In genomic region chr17:63445571-63446217, GRCh38 we compare ENCODE assay signal across 8 cellular contexts. TPM values are rescaled to one million over a fixed set of nuclear protein-coding genes. Genes with fewer than 3 reads are reported as not detected.
DNase-seq lines count a peak whose midpoint lies in the region; ATAC-seq and TF ChIP-seq lines count a peak whose summit lies in the region.

No MANE protein-coding gene starts in this region.

- H3K36me3 ChIP-seq in A673 (ENCODE audit: insufficient read depth, low read length, poor library complexity, severe bottlenecking) (no peaks in the 10 kb centered on the region), ovary (no peaks in the 10 kb centered on the region)

- CTCF ChIA-PET in A673 (lab: Charles Lee): no interaction called here

- H3K27me3 ChIP-seq in A673 (replicated peaks; ENCODE audit: insufficient read depth, low read depth, low read length, poor library complexity) (no peaks in the 10 kb centered on the region), ovary (no peaks in the 10 kb centered on the region)

- peak overlapping the region; percentile 68 for H3K27ac ChIP-seq in A673 (ENCODE audit: low read depth, low read length, poor library complexity, severe bottlenecking)
- peak overlapping the region; percentile 48 to 77 for H3K27ac ChIP-seq in ovary

- TF ChIP-seq POLR2A in ovary (IDR thresholded peaks at IDR 0.05): no peak

- no TSS peak for BruUV-seq in A673 (replicated peaks; lab: Mats Ljungman, UMichigan)

- H3K4me1 ChIP-seq in A673 (ENCODE audit: insufficient read depth, low read length, poor library complexity, severe bottlenecking) (peaks cover 17% of the 10 kb centered on the region), ovary (ENCODE audit: insufficient read depth) (peaks cover 7% of the 10 kb centered on the region)

- DNase-seq in A673 (ENCODE audit: low spot score) (no peak), NCI-H748 treated with DMSO at 0.1 percent for 48 hours (lab: John Stamatoyannopoulos, UW) (peak; percentile 56), activated T-helper 1 cell treated with Interleukin-2 at 50 U/mL for 16 hours (ENCODE audit: low read depth) (peak; percentile 42), fibroblast of the aortic adventitia (ENCODE audit: low read depth) (peak; percentile 32), ovary (no peak), NCI-H1436 (lab: John Stamatoyannopoulos, UW) (no peak)

- no peak for TF ChIP-seq EP300 in ovary (IDR thresholded peaks at IDR 0.05)

- TF ChIP-seq CTCF in A673 (conservative IDR thresholded peaks at IDR 0.05; ENCODE audit: low read depth, low read length): peak; percentile 20; the same call in 1 of the 2 replicates
- peak; percentile 43 for TF ChIP-seq CTCF in fibroblast of the aortic adventitia (IDR thresholded peaks at IDR 0.05; ENCODE audit: insufficient read depth, low read length)
- peak; percentile 24 to 60 (median 43) for TF ChIP-seq CTCF in ovary (IDR thresholded peaks at IDR 0.05)

- H3K9me3 ChIP-seq in A673 (ENCODE audit: low read depth, low read length, poor library complexity, severe bottlenecking) (no peaks in the 10 kb centered on the region), ovary (no peaks in the 10 kb centered on the region)

- POLR2A ChIA-PET in A673 (lab: Charles Lee; ENCODE audit: low non-redundant PET): no interaction called here

- 4 to 7% (median 7%) methylated on average over 27 to 53 of the region's 53 CpGs for WGBS in ovary, 3 donors

- H3K4me3 ChIP-seq in A673 (ENCODE audit: low read depth, low read length, poor library complexity, severe bottlenecking) (peak overlapping the region; percentile 49), fibroblast of the aortic adventitia (ENCODE audit: low read depth, low read length) (peak overlapping the region; percentile 64), ovary (peak overlapping the region; percentile 65)

- intact Hi-C loops in A673 (cut with micrococcal nuclease; ENCODE audit: unreplicated experiment): no loop called here
- intact Hi-C loops in ovary (cut with DNase I): no loop called here

- peak; percentile 40 for ATAC-seq in GM18519 (IDR thresholded peaks at IDR 0.05; ENCODE audit: low FRiP score, unreplicated experiment)
- peak; percentile 52 for ATAC-seq in HG02981 (IDR thresholded peaks at IDR 0.05; ENCODE audit: unreplicated experiment)

RNA-seq across cellular contexts. Expression of gene CYB561, which starts 0.4 kb away (rescaled TPM):
- total RNA-seq in A673 (2021) (28.8 and 29.1 TPM in 2 replicates), fibroblast of the aortic adventitia (ENCODE audit: low replicate concordance) (16.4 and 29.5 TPM in 2 replicates), ovary (10 to 100 TPM in 6 of 7 donors, 1 to 10 TPM in 1; 9.3 to 43.8 (median 18.8) TPM)
- 10 to 100 TPM in 1 of 2 donors, 1 to 10 TPM in 1; 8.6 to 10.5 TPM for polyA plus RNA-seq in ovary

RNA-seq across cellular contexts. Expression of gene ACE, which starts 31.2 kb away (rescaled TPM):
- total RNA-seq in A673 (2021): 2.1 and 2.6 TPM in 2 replicates
- 16.9 and 24.3 TPM in 2 replicates for total RNA-seq in fibroblast of the aortic adventitia (ENCODE audit: low replicate concordance)
- 1 to 10 TPM; 2.9 to 8.1 (median 5.1) TPM for total RNA-seq in ovary
- polyA plus RNA-seq in ovary: 1 to 10 TPM; 3.3 to 7.6 TPM

Comparison
In these comparisons a context has a peak if more than half of its experiments do, and no peak if none do; other contexts are left out.
1. DNase-seq: peak in NCI-H748 treated with DMSO at 0.1 percent for 48 hours (single experiment), activated T-helper 1 cell treated with Interleukin-2 at 50 U/mL for 16 hours (single experiment) and fibroblast of the aortic adventitia (single experiment); none in A673 (single experiment), ovary (0 of 5) and NCI-H1436 (single experiment).
2. Peak in every context shown above with its lines, with median percentiles within 50 percentile points of each other: H3K4me3 ChIP-seq and CTCF ChIP-seq.